Comparison of ENCODE assay signal across 18 cellular contexts in the genomic region with DNA sequence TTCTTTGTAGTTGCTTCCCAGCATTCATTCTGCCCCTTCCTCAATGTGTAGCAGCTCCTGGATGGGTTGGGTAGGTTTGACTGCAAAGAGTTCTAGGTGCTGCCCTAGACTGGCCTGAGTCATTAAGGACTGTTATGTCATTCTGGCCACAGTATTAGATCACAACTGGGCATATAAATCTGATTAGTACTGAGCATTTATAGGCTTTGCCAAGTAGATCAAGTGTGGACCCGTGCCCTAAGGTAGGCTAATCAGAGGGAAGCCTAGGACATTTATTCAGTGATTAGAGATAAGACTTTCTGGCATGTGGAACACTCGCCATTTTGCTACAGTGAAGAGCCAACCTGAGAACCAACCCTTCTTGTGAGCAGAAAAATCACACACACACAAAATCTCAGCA. TPM values are rescaled to one million over a fixed set of nuclear protein-coding genes. Genes with fewer than 3 reads are reported as not detected.
DNase-seq lines count a peak whose midpoint lies in the region; ATAC-seq and TF ChIP-seq lines count a peak whose summit lies in the region.
"Had no signal": no experiment of that assay in that cellular context is flagged by ENCODE, and none has a peak within 500 bp of the region (broad histone marks: within the 10 kb centered on the region; RNA-seq: fewer than 3 reads in every experiment).

No MANE protein-coding gene starts in this region.

- H3K27ac ChIP-seq in Panc1 (ENCODE audit: low read length) (no peak overlapping the region), stomach (no peak overlapping the region), PC-9 (no peak overlapping the region)
- H3K27ac ChIP-seq: BLaER1 treated with 17β-estradiol and CSF1 and Interleukin-3, amounts not matched to agents 10 nM and 100 nM; GM23248 had no signal

- H3K27me3 Mint-ChIP-seq in nephron (ENCODE audit: low read depth) (no peaks in the 10 kb centered on the region), T-cell (no peaks in the 10 kb centered on the region)
- H3K27me3 Mint-ChIP-seq: CD4-positive, CD25-positive, alpha-beta regulatory T cell had no signal

- H3K36me3 Mint-ChIP-seq in nephron (ENCODE audit: low read depth) (no peaks in the 10 kb centered on the region), T-cell (no peaks in the 10 kb centered on the region)
- H3K36me3 Mint-ChIP-seq: CD4-positive, CD25-positive, alpha-beta regulatory T cell had no signal

- peaks cover 33% of the 10 kb centered on the region for H3K4me1 Mint-ChIP-seq in nephron
- peaks cover 26 to 30% (median 29%) of the 10 kb centered on the region in 3 donors for H3K4me1 Mint-ChIP-seq in T-cell

- no peak overlapping the region for H2AFZ ChIP-seq in PC-9
- H2AFZ ChIP-seq: GM23248 had no signal

- H4K20me1 ChIP-seq in PC-9 (ENCODE audit: insufficient read depth), result no peaks in the 10 kb centered on the region

- CTCF ChIA-PET in Panc1 (lab: Charles Lee) (no interaction called here), T-cell (lab: Charles Lee) (no interaction called here), PC-9 (lab: Charles Lee) (interaction anchor here (0.6 kb wide), 1 partner anchor 106 kb away, joined by 3 read pairs; no protein-coding TSS in a partner anchor)

- intact Hi-C loops in Panc1 (cut with micrococcal nuclease; ENCODE audit: unreplicated experiment) (no loop called here), stomach (cut with DNase I; ENCODE audit: low total_unique reads) (no loop called here), PC-9 (cut with micrococcal nuclease; ENCODE audit: unreplicated experiment) (no loop called here)

- no peaks in the 10 kb centered on the region for H3K9me2 ChIP-seq in PC-9 (ENCODE audit: insufficient read depth)

- POLR2A ChIA-PET in Panc1 (lab: Charles Lee), result no interaction called here
- POLR2A ChIA-PET in T-cell (lab: Charles Lee), result interaction anchor here in 1 of 2 donors (0.6 kb wide), 1 partner anchor 978 kb away, joined by 3 read pairs; no protein-coding TSS in a partner anchor
- POLR2A ChIA-PET in PC-9 (lab: Charles Lee; ENCODE audit: unreplicated experiment), result no interaction called here

- DNase-seq in ELR (ENCODE audit: low read depth) (peak; percentile 4), Panc1 (ENCODE audit: low read depth, low spot score) (no peak), stomach (peak; percentile 32), T-cell (no peak), amniotic stem cell (lab: John Stamatoyannopoulos, UW) (no peak), PC-9 (no peak)
- DNase-seq: 8988T; ACHN; Caco-2; CD4-positive, CD25-positive, alpha-beta regulatory T cell; DND-41; GF-D8; GM23248; IMR-90; KBM-7 had no signal

- peaks cover 11% of the 10 kb centered on the region for H3K9me3 Mint-ChIP-seq in nephron
- H3K9me3 Mint-ChIP-seq in T-cell, result no peaks in the 10 kb centered on the region

- peaks cover 17% of the 10 kb centered on the region for H3K79me2 ChIP-seq in PC-9 (ENCODE audit: low read depth)

- BruUV-seq in Panc1 (replicated peaks; lab: Mats Ljungman, UMichigan), result TSS peak; percentile 50
- BruUV-seq in PC-9 (replicated peaks; lab: Mats Ljungman, UMichigan), result no TSS peak

- 29 to 65% (median 44%) methylated on average over 2 of the region's 2 CpGs for WGBS in stomach, 5 donors

- no peaks in the 10 kb centered on the region for H3F3A ChIP-seq in PC-9 (ENCODE audit: insufficient read depth, low read depth)

- no peak for ATAC-seq in Panc1
- ATAC-seq in T-cell (replicated peaks in 1 of 4), result no peak
- ATAC-seq: HCT116 had no signal

- H3K4me3 Mint-ChIP-seq in nephron, result peak overlapping the region; percentile 33 to 60 (median 46)
- no peak overlapping the region for H3K4me3 Mint-ChIP-seq in T-cell

- peaks cover 5% of the 10 kb centered on the region; the same call in 1 of the 2 replicates for H3K4me1 ChIP-seq in Panc1 (ENCODE audit: control insufficient read depth, insufficient read depth, low read length)
- H3K4me1 ChIP-seq in stomach, result peaks cover 4 to 31% (median 18%) of the 10 kb centered on the region in 4 donors
- peaks cover 13% of the 10 kb centered on the region for H3K4me1 ChIP-seq in PC-9 (replicated peaks; ENCODE audit: insufficient read depth)
- H3K4me1 ChIP-seq: Caco-2 had no signal

- H3K9me3 ChIP-seq in Panc1 (ENCODE audit: control insufficient read depth, insufficient read depth, low read depth, low read length) (no peaks in the 10 kb centered on the region), stomach (no peaks in the 10 kb centered on the region), PC-9 (ENCODE audit: insufficient read depth, low read depth) (no peaks in the 10 kb centered on the region)
- H3K9me3 ChIP-seq: Caco-2 had no signal

- H3K4me3 ChIP-seq in Panc1 (ENCODE audit: low read depth in 2 of 2, low read length in 2 of 2) (no peak overlapping the region), stomach (no peak overlapping the region), PC-9 (no peak overlapping the region)
- H3K4me3 ChIP-seq: BLaER1 treated with 17β-estradiol and CSF1 and Interleukin-3, amounts not matched to agents 10 nM and 100 nM; GM23248 had no signal

- TF ChIP-seq CTCF in Panc1 (IDR thresholded peaks at IDR 0.05) (no peak), nephron (IDR thresholded peaks at IDR 0.05; ENCODE audit: unreplicated experiment in 3 of 3) (no peak), stomach (IDR thresholded peaks at IDR 0.05) (no peak), PC-9 (conservative IDR thresholded peaks at IDR 0.05) (no peak)

- no peaks in the 10 kb centered on the region for H3K27me3 ChIP-seq in Panc1 (ENCODE audit: control insufficient read depth, insufficient read depth, low read length)
- H3K27me3 ChIP-seq in stomach, result no peaks in the 10 kb centered on the region
- H3K27me3 ChIP-seq in PC-9 (ENCODE audit: insufficient read depth, low read depth), result no peaks in the 10 kb centered on the region
- H3K27me3 ChIP-seq: BLaER1 treated with 17β-estradiol and CSF1 and Interleukin-3, amounts not matched to agents 10 nM and 100 nM had no signal

- H3K27ac Mint-ChIP-seq in nephron, result no peak overlapping the region
- no peak overlapping the region for H3K27ac Mint-ChIP-seq in T-cell
- H3K27ac Mint-ChIP-seq: CD4-positive, CD25-positive, alpha-beta regulatory T cell had no signal

- in situ Hi-C loops in Panc1 (cut with HindIII; ENCODE audit: low pct_unique_long_range_greater_than_20kb, low sequenced_read_pairs), result no loop called here

- TF ChIP-seq POLR2A in stomach (IDR thresholded peaks at IDR 0.05), result no peak

- no peaks in the 10 kb centered on the region; the same call in 1 of the 2 replicates for H3K36me3 ChIP-seq in Panc1 (ENCODE audit: control insufficient read depth, insufficient read depth, low read length)
- H3K36me3 ChIP-seq in stomach, result no peaks in the 10 kb centered on the region
- no peaks in the 10 kb centered on the region for H3K36me3 ChIP-seq in PC-9 (ENCODE audit: low read depth)
- H3K36me3 ChIP-seq: BLaER1 treated with 17β-estradiol and CSF1 and Interleukin-3, amounts not matched to agents 10 nM and 100 nM had no signal

- H3K4me2 ChIP-seq in PC-9, result no peak overlapping the region
- H3K4me2 ChIP-seq: BLaER1 treated with 17β-estradiol and CSF1 and Interleukin-3, amounts not matched to agents 10 nM and 100 nM had no signal

- no peak for TF ChIP-seq EP300 in stomach (IDR thresholded peaks at IDR 0.05)

RNA-seq across cellular contexts. Expression of gene KATNAL2, which starts 2.7 kb away (rescaled TPM):
- total RNA-seq in Panc1 (2021; ENCODE audit: unreplicated experiment), result 2.6 TPM
- polyA plus RNA-seq in Panc1 (2012; ENCODE audit: insufficient read length), result 2.4 TPM
- 10 to 100 TPM in 2 of 5 donors, 1 to 10 TPM in 1, under 1 TPM in 1, not detected in 1; 0.43 to 39.1 (median 7.9) TPM for total RNA-seq in stomach
- polyA plus RNA-seq in stomach, result 1 to 10 TPM; 1.6 to 2.7 (median 2.5) TPM
- 1 to 10 TPM in 2 of 5 donors, under 1 TPM in 2, not detected in 1; 0.53 to 1.7 (median 0.99) TPM for total RNA-seq in T-cell
- total RNA-seq in PC-9 (2021), result 9.0 and 9.4 TPM in 2 replicates
- total RNA-seq: Caco-2; CD4-positive, CD25-positive, alpha-beta regulatory T cell had no signal

RNA-seq across cellular contexts. Expression of gene PIAS2, which starts 2.8 kb away (rescaled TPM):
- total RNA-seq in Panc1 (2021; ENCODE audit: unreplicated experiment), result 30.6 TPM
- 10.5 TPM for polyA plus RNA-seq in Panc1 (2012; ENCODE audit: insufficient read length)
- 10 to 100 TPM; 18.2 to 83.4 (median 58.5) TPM for total RNA-seq in stomach
- polyA plus RNA-seq in stomach, result 1 to 10 TPM; 3.4 to 5.2 (median 4.6) TPM
- 10 to 100 TPM; 27.2 to 39.8 (median 31.0) TPM for total RNA-seq in T-cell
- 17.1 and 17.5 TPM in 2 replicates for total RNA-seq in PC-9 (2021)

Comparison
In these comparisons a context has a peak if more than half of its experiments do, and no peak if none do; other contexts are left out.
1. DNase-seq: peak in ELR (single experiment) and stomach (single experiment); none in Panc1 (single experiment), T-cell (0 of 34), amniotic stem cell (single experiment) and PC-9 (0 of 2).
2. H3K4me3 Mint-ChIP-seq: peak in nephron (3 of 3); none in T-cell (0 of 3).